29 cellular contexts compared by ENCODE assay signal in genomic region chr9:89869774-89870173, GRCh38.
A peak's percentile ranks its signal among the peaks of the same experiment; 100 is the strongest.
DNase-seq lines count a peak whose midpoint lies in the region; ATAC-seq, FAIRE-seq and TF ChIP-seq lines count a peak whose summit lies in the region.
"Had no signal": no experiment of that assay in that cellular context is flagged by ENCODE, and none has a peak within 500 bp of the region (broad histone marks: within the 10 kb centered on the region; RNA-seq: fewer than 3 reads in every experiment).

No MANE protein-coding gene starts in this region.

- H3K27me3 Mint-ChIP-seq in activated CD4-positive, alpha-beta T cell treated with anti-CD3 and anti-CD28 coated beads, Interleukin-2, amount 10 ng/mL, durations not matched to agents 24 days and 14 days, result no peaks in the 10 kb centered on the region
- H3K27me3 Mint-ChIP-seq: activated CD4-positive, alpha-beta T cell treated with anti-CD3 and anti-CD28 coated beads for 36 hours had no signal

- TF ChIP-seq RAD21 in HepG2 (CRISPR knock-in tag; IDR thresholded peaks at IDR 0.05), result no peak

- ATAC-seq in HepG2 (peak; percentile 55; the same call in 2 of the 3 replicates), GM21381 (IDR thresholded peaks at IDR 0.05; ENCODE audit: unreplicated experiment) (no peak), GM18502 (IDR thresholded peaks at IDR 0.05; ENCODE audit: poor library complexity, unreplicated experiment) (no peak)
- ATAC-seq: activated CD4-positive, alpha-beta T cell treated with anti-CD3 and anti-CD28 coated beads for 36 hours; activated T-cell treated with anti-CD3 and anti-CD28 coated beads, Interleukin-2, amount 50 U/mL, for 4 hours; pancreas; right cardiac atrium; Right ventricle myocardium inferior; stimulated activated effector memory CD8-positive, alpha-beta T cell treated with anti-CD3 and anti-CD28 coated beads, Interleukin-12 subunit alpha, Interleukin-12 subunit beta, amount 100 ng/mL, for 72 hours had no signal

- H3K4me1 Mint-ChIP-seq in activated CD4-positive, alpha-beta T cell treated with anti-CD3 and anti-CD28 coated beads, Interleukin-2, amount 10 ng/mL, durations not matched to agents 24 days and 14 days, result no peaks in the 10 kb centered on the region
- H3K4me1 Mint-ChIP-seq: activated CD4-positive, alpha-beta T cell treated with anti-CD3 and anti-CD28 coated beads for 36 hours; CD8-positive, alpha-beta memory T cell; neural crest cell; stimulated activated effector memory CD8-positive, alpha-beta T cell treated with anti-CD3 and anti-CD28 coated beads, Interleukin-12 subunit alpha, Interleukin-12 subunit beta, amount 100 ng/mL, for 72 hours had no signal

- WGBS in HepG2 (ENCODE audit: low lambda C conversion rate), result no CpG with 5 or more reads among the region's 1 CpG

- H3K4me2 ChIP-seq in HepG2 (ENCODE audit: low read depth, low read length), result no peak overlapping the region

- H3K79me2 ChIP-seq in HepG2 (ENCODE audit: insufficient read depth, low read length), result no peaks in the 10 kb centered on the region

- H3K36me3 Mint-ChIP-seq in activated CD4-positive, alpha-beta T cell treated with anti-CD3 and anti-CD28 coated beads, Interleukin-2, amount 10 ng/mL, durations not matched to agents 24 days and 14 days (ENCODE audit: low read depth), result no peaks in the 10 kb centered on the region
- H3K36me3 Mint-ChIP-seq: CD8-positive, alpha-beta memory T cell; stimulated activated effector memory CD8-positive, alpha-beta T cell treated with anti-CD3 and anti-CD28 coated beads, Interleukin-12 subunit alpha, Interleukin-12 subunit beta, amount 100 ng/mL, for 72 hours had no signal

- TF ChIP-seq EP300 in HepG2 (IDR thresholded peaks at IDR 0.05; ENCODE audit: low read depth in 2 of 2, low read length in 2 of 2) (no peak), HepG2 (CRISPR knock-in tag; IDR thresholded peaks at IDR 0.05; ENCODE audit: borderline replicate concordance) (no peak)

- H3K9me3 Mint-ChIP-seq in activated CD4-positive, alpha-beta T cell treated with anti-CD3 and anti-CD28 coated beads, Interleukin-2, amount 10 ng/mL, durations not matched to agents 24 days and 14 days, result no peaks in the 10 kb centered on the region
- H3K9me3 Mint-ChIP-seq: activated naive CD4-positive, alpha-beta T cell treated with anti-CD3 and anti-CD28 coated beads for 36 hours; activated T-cell treated with anti-CD3 and anti-CD28 coated beads, Interleukin-2, amount 50 U/mL, for 4 hours; CD8-positive, alpha-beta memory T cell; neural crest cell; stimulated activated effector memory CD8-positive, alpha-beta T cell treated with anti-CD3 and anti-CD28 coated beads, Interleukin-12 subunit alpha, Interleukin-12 subunit beta, amount 100 ng/mL, for 72 hours had no signal

- H3K27ac Mint-ChIP-seq in activated CD4-positive, alpha-beta T cell treated with anti-CD3 and anti-CD28 coated beads, Interleukin-2, amount 10 ng/mL, durations not matched to agents 24 days and 14 days, result no peak overlapping the region
- H3K27ac Mint-ChIP-seq: activated CD4-positive, alpha-beta T cell treated with anti-CD3 and anti-CD28 coated beads for 36 hours; activated naive CD4-positive, alpha-beta T cell treated with anti-CD3 and anti-CD28 coated beads for 36 hours; CD8-positive, alpha-beta memory T cell; stimulated activated effector memory CD8-positive, alpha-beta T cell treated with anti-CD3 and anti-CD28 coated beads, Interleukin-12 subunit alpha, Interleukin-12 subunit beta, amount 100 ng/mL, for 72 hours had no signal

- H3K4me3 ChIP-seq in HepG2 (replicated peaks in 1 of 3; ENCODE audit: insufficient read depth in 1 of 3, low read depth in 2 of 3, low read length in 3 of 3) (no peak overlapping the region), tibial artery (no peak overlapping the region)
- H3K4me3 ChIP-seq: coronary artery, pancreas had no signal

- no peak overlapping the region for H3K4me3 Mint-ChIP-seq in activated CD4-positive, alpha-beta T cell treated with anti-CD3 and anti-CD28 coated beads, Interleukin-2, amount 10 ng/mL, durations not matched to agents 24 days and 14 days
- H3K4me3 Mint-ChIP-seq: activated CD4-positive, alpha-beta T cell treated with anti-CD3 and anti-CD28 coated beads for 36 hours; activated naive CD4-positive, alpha-beta T cell treated with anti-CD3 and anti-CD28 coated beads for 36 hours; activated T-cell treated with anti-CD3 and anti-CD28 coated beads, Interleukin-2, amount 50 U/mL, for 4 hours; CD8-positive, alpha-beta memory T cell; neural crest cell; stimulated activated effector memory CD8-positive, alpha-beta T cell treated with anti-CD3 and anti-CD28 coated beads, Interleukin-12 subunit alpha, Interleukin-12 subunit beta, amount 100 ng/mL, for 72 hours had no signal

- FAIRE-seq in HepG2 (lab: Jason Lieb, UNC), result no peak
- FAIRE-seq: bronchial epithelial cell, pancreas had no signal

- H3K4me1 ChIP-seq in HepG2 (ENCODE audit: insufficient read depth, low read length), result no peaks in the 10 kb centered on the region
- H3K4me1 ChIP-seq in tibial artery, result peaks cover 0 to 18% (median 8%) of the 10 kb centered on the region in 4 donors
- H3K4me1 ChIP-seq: pancreas had no signal

- TF ChIP-seq CTCF in HepG2 (CRISPR knock-in tag; IDR thresholded peaks at IDR 0.05) (no peak), tibial artery (IDR thresholded peaks at IDR 0.05) (no peak)

- TF ChIP-seq POLR2A in HepG2 (IDR thresholded peaks at IDR 0.05; ENCODE audit: insufficient read depth in 1 of 2, low read depth in 2 of 2, low read length in 2 of 2), result no peak

- no peaks in the 10 kb centered on the region for H3K36me3 ChIP-seq in HepG2 (replicated peaks in 1 of 2; ENCODE audit: control insufficient read depth in 1 of 2, insufficient read depth in 2 of 2, low read length in 2 of 2)
- no peaks in the 10 kb centered on the region for H3K36me3 ChIP-seq in tibial artery
- H3K36me3 ChIP-seq: pancreas had no signal

- POLR2A ChIA-PET in HepG2 (lab: Yijun Ruan, JAX), result no interaction called here

- CTCF ChIA-PET in HepG2 (lab: Yijun Ruan, JAX; ENCODE audit: low intra/inter-chr PET ratio, low total read pairs), result no interaction called here

- in situ Hi-C loops in SK-MEL-5 (cut with HindIII; ENCODE audit: low pct_unique_long_range_greater_than_20kb, low sequenced_read_pairs) (no loop called here), HepG2 (cut with HindIII; ENCODE audit: extremely low pct_ligation_motif_present, low pct_unique_long_range_greater_than_20kb) (no loop called here)

- no peaks in the 10 kb centered on the region for H4K20me1 ChIP-seq in HepG2 (ENCODE audit: insufficient read depth, low read length)

- BruUV-seq in HepG2 (replicated peaks; lab: Mats Ljungman, UMichigan), result no TSS peak

- no peak overlapping the region for H3K9ac ChIP-seq in HepG2 (ENCODE audit: insufficient read depth, low read depth, low read length)

- DNase-seq in DMS53 (lab: John Stamatoyannopoulos, UW), result peak; percentile 5
- no peak for DNase-seq in DMS53 treated with DMSO at 0.1 percent for 48 hours (lab: John Stamatoyannopoulos, UW; ENCODE audit: unreplicated experiment)
- peak; percentile 8 for DNase-seq in SK-MEL-5 (ENCODE audit: low read depth, low spot score)
- no peak for DNase-seq in HepG2 (ENCODE audit: low spot score)
- DNase-seq in tibial artery, result peak; percentile 12 to 48
- no peak for DNase-seq in activated CD4-positive, alpha-beta T cell treated with anti-CD3 and anti-CD28 coated beads, Interleukin-2, amount 10 ng/mL, durations not matched to agents 24 days and 14 days
- DNase-seq: activated CD4-positive, alpha-beta T cell treated with anti-CD3 and anti-CD28 coated beads for 36 hours; activated CD8-positive, alpha-beta memory T cell treated with anti-CD3 and anti-CD28 coated beads for 24 hours; activated naive CD4-positive, alpha-beta T cell treated with anti-CD3 and anti-CD28 coated beads for 36 hours; activated T-cell treated with anti-CD3 and anti-CD28 coated beads, Interleukin-2, amount 50 U/mL, for 4 hours; amygdala; CD8-positive, alpha-beta memory T cell; effector memory CD4-positive, alpha-beta T cell; foreskin fibroblast; GF-D8; GOT3; IMR-90; NCI-H1694 treated with DMSO at 0.1 percent for 48 hours; pancreas; right cardiac atrium; stimulated activated CD4-positive, alpha-beta T cell treated with anti-CD3 and anti-CD28 coated beads, Interleukin-4, amount 100 ng/mL, for 24 hours had no signal

- H3K27me3 ChIP-seq in HepG2 (ENCODE audit: control insufficient read depth in 1 of 2, insufficient read depth in 2 of 2, low read length in 2 of 2) (peaks cover 1 to 3% of the 10 kb centered on the region in 2 experiments; a peak in 1 of 5 replicates), tibial artery (no peaks in the 10 kb centered on the region)
- H3K27me3 ChIP-seq: pancreas had no signal

- H3K27ac ChIP-seq in HepG2 (ENCODE audit: extremely low read length, insufficient read depth, low read length), result no peak overlapping the region
- no peak overlapping the region for H3K27ac ChIP-seq in tibial artery
- H3K27ac ChIP-seq: 22Rv1, coronary artery, pancreas had no signal

- H3K9me3 ChIP-seq in HepG2 (ENCODE audit: low read length) (no peaks in the 10 kb centered on the region), tibial artery (no peaks in the 10 kb centered on the region)
- H3K9me3 ChIP-seq: pancreas had no signal

- H2AFZ ChIP-seq in HepG2 (ENCODE audit: low read length), result no peak overlapping the region

- intact Hi-C loops in HepG2 (cut with micrococcal nuclease; ENCODE audit: unreplicated experiment) (no loop called here), tibial artery (cut with DNase I; ENCODE audit: low total_unique reads) (no loop called here)
- intact Hi-C loops in activated CD4-positive, alpha-beta T cell treated with anti-CD3 and anti-CD28 coated beads, Interleukin-2, amount 10 ng/mL, durations not matched to agents 24 days and 14 days (cut with micrococcal nuclease), result no loop called here

TF ChIP-seq in HepG2, 621 proteins besides CTCF, POLR2A, EP300 and RAD21 (continues in another document):
- TF ChIP-seq PCBP1 (IDR thresholded peaks at IDR 0.05; ENCODE audit: borderline replicate concordance, low read depth, low read length), result no peak
- TF ChIP-seq ZNF460 (CRISPR knock-in tag; IDR thresholded peaks at IDR 0.05; ENCODE audit: borderline replicate concordance), result no peak
- no peak for TF ChIP-seq PHF5A (CRISPR knock-in tag; IDR thresholded peaks at IDR 0.05; ENCODE audit: low read depth, unreplicated experiment)
- no peak for TF ChIP-seq ZNF740 (CRISPR knock-in tag; IDR thresholded peaks at IDR 0.05)
- TF ChIP-seq ZKSCAN8 (CRISPR knock-in tag; IDR thresholded peaks at IDR 0.05; ENCODE audit: borderline replicate concordance), result no peak
- no peak for TF ChIP-seq MAF1 (CRISPR knock-in tag; IDR thresholded peaks at IDR 0.05; ENCODE audit: borderline replicate concordance)
- TF ChIP-seq BRCA1 (CRISPR knock-in tag; IDR thresholded peaks at IDR 0.05), result no peak
- no peak for TF ChIP-seq HCFC1 (IDR thresholded peaks at IDR 0.05; ENCODE audit: low read depth, low read length)
- no peak for TF ChIP-seq POGZ (CRISPR knock-in tag; IDR thresholded peaks at IDR 0.05)
- TF ChIP-seq FOSL1 (CRISPR knock-in tag; IDR thresholded peaks at IDR 0.05; ENCODE audit: borderline replicate concordance), result no peak
- no peak for TF ChIP-seq TMF1 (CRISPR knock-in tag; IDR thresholded peaks at IDR 0.05; ENCODE audit: low read depth)

Comparison
In these comparisons a context has a peak if more than half of its experiments do, and no peak if none do; other contexts are left out.
1. DNase-seq: peak in DMS53 (single experiment), SK-MEL-5 (single experiment) and tibial artery (2 of 2); none in DMS53 treated with DMSO at 0.1 percent for 48 hours (single experiment), HepG2 (single experiment) and activated CD4-positive, alpha-beta T cell treated with anti-CD3 and anti-CD28 coated beads, Interleukin-2, amount 10 ng/mL, durations not matched to agents 24 days and 14 days (single experiment).